In the genomic region with DNA sequence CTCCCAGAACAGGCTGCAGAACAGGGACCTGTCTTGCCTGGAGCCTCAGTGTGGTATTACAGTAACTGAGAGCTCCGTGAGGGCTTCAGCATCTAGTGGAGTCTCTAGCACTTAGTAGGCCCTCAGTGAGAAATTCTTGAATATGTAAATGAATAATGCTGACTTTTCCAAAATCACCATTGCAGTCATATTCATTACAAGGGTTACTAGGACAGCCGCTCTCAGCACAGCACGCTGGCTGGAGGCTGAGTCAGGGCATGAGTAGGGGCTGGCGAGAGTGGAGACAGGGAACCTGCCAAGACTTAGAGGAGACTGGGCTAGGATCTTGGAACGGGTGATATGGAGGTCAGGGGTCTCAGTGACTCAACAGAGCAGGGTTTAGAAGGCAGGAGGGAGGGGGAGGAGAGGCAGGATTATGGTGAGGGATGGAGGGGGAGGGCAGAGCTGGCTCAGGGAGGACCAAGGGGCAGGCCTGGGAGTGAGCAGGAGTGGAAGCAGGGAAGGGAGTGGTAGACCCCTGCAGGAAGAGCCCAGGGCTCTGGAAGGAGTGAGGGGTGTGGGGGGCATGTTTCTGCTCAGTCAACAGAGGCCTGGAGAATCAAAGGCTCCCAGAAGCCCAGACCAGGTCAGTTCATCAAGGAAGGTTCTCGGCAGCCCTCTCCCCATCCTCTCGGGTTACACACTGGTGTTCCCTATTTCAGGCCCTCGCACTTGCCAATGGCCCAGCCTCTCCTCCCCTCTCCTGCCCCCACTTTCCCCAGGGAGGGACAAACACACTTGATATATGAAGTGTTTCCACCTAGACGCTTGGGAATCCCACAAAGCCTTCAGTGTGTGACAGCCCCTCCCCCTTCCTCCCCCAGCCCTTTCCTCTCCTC, we compare ENCODE assay signal across 1 cellular context.
TF ChIP-seq lines count a peak whose summit lies in the region.

No MANE protein-coding gene starts in this region.

TF ChIP-seq in K562, 482 proteins besides CTCF, POLR2A, EP300 and RAD21 (continued from another document):
- 0 out of 2 replicates have a peak, but pooled peaks have one; percentile 40 for TF ChIP-seq FOSL1 (tag; conservative IDR thresholded peaks at IDR 0.05)
- TF ChIP-seq ZKSCAN1 (IDR thresholded peaks at IDR 0.05; ENCODE audit: low read depth, low read length) = peak; percentile 64; the same call in 1 of the 2 replicates
- no peak for TF ChIP-seq HDGF (IDR thresholded peaks at IDR 0.05)
- no peak for TF ChIP-seq CHD2 (IDR thresholded peaks at IDR 0.05; ENCODE audit: low read depth, low read length)
- TF ChIP-seq ZNF316 (IDR thresholded peaks at IDR 0.05) = peak; percentile 72
- no peak for TF ChIP-seq EWSR1 (IDR thresholded peaks at IDR 0.05; ENCODE audit: borderline replicate concordance, low read depth, partially characterized antibody)
- no peak for TF ChIP-seq ZNF124 (CRISPR knock-in tag; IDR thresholded peaks at IDR 0.05)
- TF ChIP-seq KDM1A (IDR thresholded peaks at IDR 0.05) = peak in 1 of 2 experiments; percentile 75; a peak in 1 of 4 replicates
